ENCODE assay signal across 1 cellular context in the genomic region with DNA sequence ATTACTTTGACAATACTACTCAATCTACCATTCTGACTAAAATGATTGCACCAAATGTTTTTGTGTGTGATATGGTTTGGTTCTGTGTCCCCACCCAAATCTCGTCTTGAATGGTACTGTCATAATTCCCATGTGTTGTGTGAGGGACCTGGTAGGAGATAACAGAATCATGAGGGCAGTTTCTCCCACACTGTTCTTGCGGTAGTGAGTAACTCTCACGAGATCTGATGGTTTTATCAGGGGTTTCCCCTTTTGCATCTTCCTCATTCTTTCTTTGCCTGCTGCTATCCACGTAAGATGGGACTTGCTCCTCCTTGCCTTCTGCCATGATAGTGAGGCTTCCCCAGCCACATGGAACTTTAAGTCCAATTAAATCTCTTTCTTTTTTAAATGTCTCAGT.
A peak's percentile ranks its signal among the peaks of the same experiment; 100 is the strongest.
TF ChIP-seq lines count a peak whose summit lies in the region.

No MANE protein-coding gene starts in this region.

TF ChIP-seq in GM12878, 131 proteins besides CTCF, POLR2A, EP300 and RAD21:
- TF ChIP-seq RAD51 (IDR thresholded peaks at IDR 0.05) (no peak), YY1 (IDR thresholded peaks at IDR 0.05; ENCODE audit: low read depth, low read length) (no peak), PRDM15 (CRISPR knock-in tag; IDR thresholded peaks at IDR 0.05) (no peak), NFXL1 (IDR thresholded peaks at IDR 0.05; ENCODE audit: borderline replicate concordance) (no peak), ZBTB4 (CRISPR knock-in tag; IDR thresholded peaks at IDR 0.05) (no peak), ZZZ3 (IDR thresholded peaks at IDR 0.05; ENCODE audit: control insufficient read depth, insufficient read length, low read depth) (no peak), E2F8 (IDR thresholded peaks at IDR 0.05; ENCODE audit: low read depth, partially characterized antibody) (no peak), PAX8 (IDR thresholded peaks at IDR 0.05) (no peak), SP1 (IDR thresholded peaks at IDR 0.05; ENCODE audit: low read depth, low read length) (no peak), IRF4 (IDR thresholded peaks at IDR 0.05; ENCODE audit: low read depth, low read length) (no peak), WRNIP1 (IDR thresholded peaks at IDR 0.05; ENCODE audit: borderline replicate concordance, low read depth, low read length) (no peak), IKZF1 (conservative IDR thresholded peaks at IDR 0.05) (no peak), CHD2 (IDR thresholded peaks at IDR 0.05; ENCODE audit: borderline replicate concordance, low read depth, low read length) (0 out of 2 replicates have a peak, but pooled peaks have one; percentile 25), MTA2 (IDR thresholded peaks at IDR 0.05; ENCODE audit: low read depth) (no peak), IKZF2 (IDR thresholded peaks at IDR 0.05) (0 out of 4 replicates have a peak, but pooled peaks of 1 of the 2 experiments have one; percentile 14), FOXM1 (IDR thresholded peaks at IDR 0.05; ENCODE audit: low read depth, low read length) (no peak), RUNX3 (IDR thresholded peaks at IDR 0.05; ENCODE audit: low read length) (0 out of 2 replicates have a peak, but pooled peaks have one; percentile 7), NFIC (IDR thresholded peaks at IDR 0.05; ENCODE audit: low read depth, low read length) (no peak), RCOR1 (conservative IDR thresholded peaks at IDR 0.05; ENCODE audit: low read depth, low read length) (no peak), HDAC6 (IDR thresholded peaks at IDR 0.05; ENCODE audit: unreplicated experiment) (no peak), ZNF207 (IDR thresholded peaks at IDR 0.05; ENCODE audit: borderline replicate concordance) (no peak), MYB (IDR thresholded peaks at IDR 0.05; ENCODE audit: borderline replicate concordance, low read depth, low read length) (no peak), NKRF (conservative IDR thresholded peaks at IDR 0.05) (no peak), CREB1 (IDR thresholded peaks at IDR 0.05; ENCODE audit: low read depth) (no peak), SMAD5 (IDR thresholded peaks at IDR 0.05; ENCODE audit: low read depth) (no peak), ELK1 (IDR thresholded peaks at IDR 0.05; ENCODE audit: low read depth, low read length) (no peak), KLF5 (IDR thresholded peaks at IDR 0.05; ENCODE audit: partially characterized antibody) (no peak), SMC3 (IDR thresholded peaks at IDR 0.05; ENCODE audit: borderline replicate concordance, low read length) (no peak), ATF7 (IDR thresholded peaks at IDR 0.05; ENCODE audit: low read depth) (no peak), STAT3 (IDR thresholded peaks at IDR 0.05; ENCODE audit: low read depth, low read length) (no peak), USF1 (IDR thresholded peaks at IDR 0.05; ENCODE audit: borderline replicate concordance, extremely low read length, insufficient read depth, low read depth, low read length) (no peak), BHLHE40 (IDR thresholded peaks at IDR 0.05; ENCODE audit: borderline replicate concordance in 1 of 2, low read depth in 2 of 2, low read length in 1 of 2) (peak in 1 of 2 experiments; percentile 51; a peak in 2 of 4 replicates)
